ENCODE assay signal across 15 cellular contexts in the genomic region with DNA sequence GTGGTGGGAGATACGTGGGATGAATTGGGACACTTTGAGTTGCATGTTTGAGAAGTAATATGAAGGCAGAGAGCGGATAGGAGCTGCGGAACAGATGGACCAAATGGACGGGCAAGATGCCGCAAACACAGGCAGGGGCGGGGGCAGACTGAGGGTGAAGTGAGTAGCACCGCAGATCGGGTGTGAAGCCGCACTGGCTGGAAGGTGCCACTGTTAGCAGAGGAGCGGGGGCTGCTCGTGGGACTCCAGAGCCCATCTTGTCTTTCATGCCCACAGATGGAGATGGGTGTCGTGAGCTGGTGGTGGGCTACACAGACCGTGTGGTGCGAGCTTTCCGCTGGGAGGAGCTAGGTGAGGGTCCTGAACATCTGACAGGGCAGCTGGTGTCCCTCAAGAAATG. TPM values are rescaled to one million over a fixed set of nuclear protein-coding genes. Genes with fewer than 3 reads are reported as not detected.
DNase-seq lines count a peak whose midpoint lies in the region; ATAC-seq and TF ChIP-seq lines count a peak whose summit lies in the region.
"Had no signal": no experiment of that assay in that cellular context is flagged by ENCODE, and none has a peak within 500 bp of the region (broad histone marks: within the 10 kb centered on the region; RNA-seq: fewer than 3 reads in every experiment).

No MANE protein-coding gene starts in this region.

- in situ Hi-C loops in Panc1 (cut with HindIII; ENCODE audit: low pct_unique_long_range_greater_than_20kb, low sequenced_read_pairs), result no loop called here

- no peaks in the 10 kb centered on the region for H3K27me3 Mint-ChIP-seq in activated naive CD4-positive, alpha-beta T cell treated with anti-CD3 and anti-CD28 coated beads, Interleukin-2, amount 10 ng/mL, durations not matched to agents 7 days and 5 days
- H3K27me3 Mint-ChIP-seq: CD8-positive, alpha-beta memory T cell had no signal

- H3K27me3 ChIP-seq in Panc1 (ENCODE audit: control insufficient read depth, insufficient read depth, low read length) (no peaks in the 10 kb centered on the region), iPS-20b (ENCODE audit: insufficient read depth, low read length) (no peaks in the 10 kb centered on the region)
- H3K27me3 ChIP-seq: BLaER1 had no signal

- intact Hi-C loops in Panc1 (cut with micrococcal nuclease; ENCODE audit: unreplicated experiment), result no loop called here

- H3K9me3 ChIP-seq in Panc1 (ENCODE audit: control insufficient read depth, insufficient read depth, low read depth, low read length) (no peaks in the 10 kb centered on the region), iPS-20b (ENCODE audit: insufficient read depth, low read depth, low read length) (no peaks in the 10 kb centered on the region)
- H3K9me3 ChIP-seq: BLaER1 had no signal

- 0 out of 2 replicates have a peak, but pooled peaks cover 2% of the 10 kb centered on the region for H3K36me3 ChIP-seq in Panc1 (ENCODE audit: control insufficient read depth, insufficient read depth, low read length)
- H3K36me3 ChIP-seq in iPS-20b (ENCODE audit: insufficient read depth, low read depth, low read length), result peaks cover 75% of the 10 kb centered on the region

- no peak overlapping the region for H3K4me3 Mint-ChIP-seq in activated naive CD4-positive, alpha-beta T cell treated with anti-CD3 and anti-CD28 coated beads, Interleukin-2, amount 10 ng/mL, durations not matched to agents 7 days and 5 days
- H3K4me3 Mint-ChIP-seq in stimulated activated effector memory CD8-positive, alpha-beta T cell treated with anti-CD3 and anti-CD28 coated beads, Interleukin-12 subunit alpha, Interleukin-12 subunit beta, amount 100 ng/mL, for 72 hours, result no peak overlapping the region
- H3K4me3 Mint-ChIP-seq: CD8-positive, alpha-beta memory T cell had no signal

- ATAC-seq in activated naive CD4-positive, alpha-beta T cell treated with anti-CD3 and anti-CD28 coated beads, Interleukin-2, amount 50 U/mL, for 72 hours, result no peak
- ATAC-seq in Panc1, result no peak
- ATAC-seq in stimulated activated effector memory CD8-positive, alpha-beta T cell treated with anti-CD3 and anti-CD28 coated beads, Interleukin-12 subunit alpha, Interleukin-12 subunit beta, amount 100 ng/mL, for 72 hours, result no peak

- peak overlapping the region; percentile 28 for H3K27ac Mint-ChIP-seq in activated naive CD4-positive, alpha-beta T cell treated with anti-CD3 and anti-CD28 coated beads, Interleukin-2, amount 10 ng/mL, durations not matched to agents 7 days and 5 days
- H3K27ac Mint-ChIP-seq in activated naive CD4-positive, alpha-beta T cell treated with anti-CD3 and anti-CD28 coated beads, Interleukin-2, amount 50 U/mL, for 72 hours, result peak overlapping the region in 1 of 2 donors; percentile 77
- peak overlapping the region; percentile 63 for H3K27ac Mint-ChIP-seq in stimulated activated effector memory CD8-positive, alpha-beta T cell treated with anti-CD3 and anti-CD28 coated beads, Interleukin-12 subunit alpha, Interleukin-12 subunit beta, amount 100 ng/mL, for 72 hours

- TSS peak; percentile 66 for BruUV-seq in Panc1 (replicated peaks; lab: Mats Ljungman, UMichigan)

- POLR2A ChIA-PET in Panc1 (lab: Charles Lee), result no interaction called here

- no peak for TF ChIP-seq CTCF in Panc1 (IDR thresholded peaks at IDR 0.05)

- peaks cover 47% of the 10 kb centered on the region for H3K36me3 Mint-ChIP-seq in activated naive CD4-positive, alpha-beta T cell treated with anti-CD3 and anti-CD28 coated beads, Interleukin-2, amount 10 ng/mL, durations not matched to agents 7 days and 5 days
- peaks cover 11 to 25% of the 10 kb centered on the region in 2 donors for H3K36me3 Mint-ChIP-seq in activated naive CD4-positive, alpha-beta T cell treated with anti-CD3 and anti-CD28 coated beads, Interleukin-2, amount 50 U/mL, for 72 hours
- H3K36me3 Mint-ChIP-seq in stimulated activated effector memory CD8-positive, alpha-beta T cell treated with anti-CD3 and anti-CD28 coated beads, Interleukin-12 subunit alpha, Interleukin-12 subunit beta, amount 100 ng/mL, for 72 hours, result peaks cover 96% of the 10 kb centered on the region

- peak overlapping the region; percentile 41; the same call in 1 of the 2 replicates for H3K9ac ChIP-seq in iPS-20b (ENCODE audit: low read depth, low read length)
- H3K9ac ChIP-seq: BLaER1 had no signal

- H3K4me1 ChIP-seq in Panc1 (ENCODE audit: control insufficient read depth, insufficient read depth, low read length) (no peaks in the 10 kb centered on the region), iPS-20b (ENCODE audit: insufficient read depth, low read length) (peaks cover 6% of the 10 kb centered on the region; the same call in 1 of the 2 replicates)

- CTCF ChIA-PET in activated naive CD4-positive, alpha-beta T cell treated with anti-CD3 and anti-CD28 coated beads, Interleukin-2, amount 10 ng/mL, durations not matched to agents 7 days and 5 days (lab: Charles Lee), result interaction anchor here (1.1 kb wide), 1 partner anchor 36 kb away, joined by 3 read pairs; no protein-coding TSS in a partner anchor
- CTCF ChIA-PET in Panc1 (lab: Charles Lee), result no interaction called here

- H3K9me3 Mint-ChIP-seq in activated naive CD4-positive, alpha-beta T cell treated with anti-CD3 and anti-CD28 coated beads, Interleukin-2, amount 10 ng/mL, durations not matched to agents 7 days and 5 days, result no peaks in the 10 kb centered on the region
- no peaks in the 10 kb centered on the region for H3K9me3 Mint-ChIP-seq in activated naive CD4-positive, alpha-beta T cell treated with anti-CD3 and anti-CD28 coated beads, Interleukin-2, amount 50 U/mL, for 72 hours
- no peaks in the 10 kb centered on the region for H3K9me3 Mint-ChIP-seq in stimulated activated effector memory CD8-positive, alpha-beta T cell treated with anti-CD3 and anti-CD28 coated beads, Interleukin-12 subunit alpha, Interleukin-12 subunit beta, amount 100 ng/mL, for 72 hours
- H3K9me3 Mint-ChIP-seq: CD8-positive, alpha-beta memory T cell had no signal

- peaks cover 7% of the 10 kb centered on the region for H3K4me1 Mint-ChIP-seq in activated naive CD4-positive, alpha-beta T cell treated with anti-CD3 and anti-CD28 coated beads, Interleukin-2, amount 10 ng/mL, durations not matched to agents 7 days and 5 days
- H3K4me1 Mint-ChIP-seq in stimulated activated effector memory CD8-positive, alpha-beta T cell treated with anti-CD3 and anti-CD28 coated beads, Interleukin-12 subunit alpha, Interleukin-12 subunit beta, amount 100 ng/mL, for 72 hours, result no peaks in the 10 kb centered on the region

- H3K27ac ChIP-seq in Panc1 (ENCODE audit: low read length) (no peak overlapping the region), iPS-20b (ENCODE audit: low read length) (no peak overlapping the region)
- H3K27ac ChIP-seq: BLaER1 had no signal

- H3K4me3 ChIP-seq in Panc1 (ENCODE audit: low read depth in 2 of 2, low read length in 2 of 2) (no peak overlapping the region), iPS-20b (ENCODE audit: low read length) (no peak overlapping the region)
- H3K4me3 ChIP-seq: BLaER1 had no signal

- no peak for DNase-seq in activated naive CD4-positive, alpha-beta T cell treated with anti-CD3 and anti-CD28 coated beads, Interleukin-2, amount 10 ng/mL, durations not matched to agents 7 days and 5 days
- no peak for DNase-seq in activated naive CD4-positive, alpha-beta T cell treated with anti-CD3 and anti-CD28 coated beads, Interleukin-2, amount 50 U/mL, for 72 hours (ENCODE audit: low spot score in 2 of 2)
- DNase-seq in Panc1 (ENCODE audit: low read depth, low spot score) (no peak), NCI-H2171 treated with DMSO at 0.1 percent for 48 hours (lab: John Stamatoyannopoulos, UW) (no peak), NCI-H1092 treated with DMSO at 0.1 percent for 48 hours (lab: John Stamatoyannopoulos, UW) (no peak)
- DNase-seq in stimulated activated effector memory CD8-positive, alpha-beta T cell treated with anti-CD3 and anti-CD28 coated beads, Interleukin-12 subunit alpha, Interleukin-12 subunit beta, amount 100 ng/mL, for 72 hours (ENCODE audit: low spot score in 2 of 2), result no peak
- DNase-seq: 8988T; AML-193; CD8-positive, alpha-beta memory T cell; DMS 273 treated with DMSO at 0.1 percent for 48 hours; IMR-90 had no signal

RNA-seq across cellular contexts. Expression of gene ITFG2, which starts 7.3 kb away (rescaled TPM):
- 10 to 100 TPM; 36.3 to 39.1 TPM for total RNA-seq in activated naive CD4-positive, alpha-beta T cell treated with anti-CD3 and anti-CD28 coated beads, Interleukin-2, amount 50 U/mL, for 72 hours
- 17.4 TPM for total RNA-seq in Panc1 (2021; ENCODE audit: unreplicated experiment)
- 21.8 TPM for polyA plus RNA-seq in Panc1 (2012; ENCODE audit: insufficient read length)

RNA-seq across cellular contexts. Expression of gene NRIP2, which starts 15.0 kb away (rescaled TPM):
- total RNA-seq in activated naive CD4-positive, alpha-beta T cell treated with anti-CD3 and anti-CD28 coated beads, Interleukin-2, amount 50 U/mL, for 72 hours, result not detected
- not detected for total RNA-seq in Panc1 (2021; ENCODE audit: unreplicated experiment)
- 0.57 TPM for polyA plus RNA-seq in Panc1 (2012; ENCODE audit: insufficient read length)
- total RNA-seq: CD8-positive, alpha-beta memory T cell; Daoy; H7 had no signal

RNA-seq across cellular contexts. Expression of gene FKBP4, which starts 25.0 kb away (rescaled TPM):
- total RNA-seq in activated naive CD4-positive, alpha-beta T cell treated with anti-CD3 and anti-CD28 coated beads, Interleukin-2, amount 50 U/mL, for 72 hours, result 100 to 1,000 TPM; 130 to 134 TPM
- total RNA-seq in Panc1 (2021; ENCODE audit: unreplicated experiment), result 64.9 TPM
- 82.4 TPM for polyA plus RNA-seq in Panc1 (2012; ENCODE audit: insufficient read length)

RNA-seq across cellular contexts. Expression of gene TEX52, which starts 37.0 kb away (rescaled TPM):
- total RNA-seq in activated naive CD4-positive, alpha-beta T cell treated with anti-CD3 and anti-CD28 coated beads, Interleukin-2, amount 50 U/mL, for 72 hours, result under 1 TPM; 0.20 to 0.43 TPM
- not detected for total RNA-seq in Panc1 (2021; ENCODE audit: unreplicated experiment)
- not detected for polyA plus RNA-seq in Panc1 (2012; ENCODE audit: insufficient read length)
- total RNA-seq: CD8-positive, alpha-beta memory T cell; Daoy; H7; IMR-90 had no signal
- polyA plus RNA-seq: CD8-positive, alpha-beta memory T cell; IMR-90 had no signal

RNA-seq across cellular contexts. Expression of gene FOXM1, which starts 57.2 kb away (rescaled TPM):
- 100 to 1,000 TPM; 105 to 112 TPM for total RNA-seq in activated naive CD4-positive, alpha-beta T cell treated with anti-CD3 and anti-CD28 coated beads, Interleukin-2, amount 50 U/mL, for 72 hours
- 71.2 TPM for total RNA-seq in Panc1 (2021; ENCODE audit: unreplicated experiment)
- polyA plus RNA-seq in Panc1 (2012; ENCODE audit: insufficient read length), result 25.7 TPM
